Comparison of ENCODE assay signal across 1 cellular context in the genomic region with DNA sequence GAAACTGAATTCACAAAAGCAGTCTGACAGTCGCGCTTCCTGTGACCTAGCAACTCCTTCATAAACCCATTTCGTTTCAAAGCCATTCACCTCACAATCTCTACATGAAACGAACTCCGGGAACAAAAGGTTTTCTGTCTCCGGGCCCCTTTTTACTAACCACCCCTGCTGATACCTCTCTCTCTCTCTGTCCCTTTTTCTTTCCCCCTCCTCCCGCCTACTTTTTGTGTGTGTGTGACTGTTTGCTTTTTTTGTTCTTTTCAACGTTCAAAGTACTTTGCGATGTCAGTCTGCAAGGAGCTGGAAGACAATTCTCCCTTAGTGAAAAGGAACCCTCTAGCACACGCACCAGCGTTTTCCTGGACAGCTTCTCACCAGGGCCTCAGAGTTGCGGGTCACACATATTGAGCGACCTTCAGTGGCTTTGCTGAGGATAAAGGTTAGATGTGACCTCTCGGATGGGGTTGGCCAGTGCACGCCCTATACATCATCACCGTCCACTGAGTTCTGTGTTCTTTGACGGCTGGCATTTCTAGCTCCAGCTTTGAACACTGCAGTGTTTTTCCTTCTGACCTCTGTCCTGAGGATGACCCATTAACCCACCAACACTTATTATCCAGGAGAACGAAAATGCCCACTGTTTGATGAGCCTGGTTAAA.
TF ChIP-seq lines count a peak whose summit lies in the region.

No MANE protein-coding gene starts in this region.

TF ChIP-seq in HepG2, 621 proteins besides CTCF, POLR2A, EP300 and RAD21 (continued from another document and continues in another):
- TF ChIP-seq KIAA2018 (CRISPR knock-in tag; IDR thresholded peaks at IDR 0.05; ENCODE audit: borderline replicate concordance): no peak
- no peak for TF ChIP-seq ZKSCAN5 (CRISPR knock-in tag; IDR thresholded peaks at IDR 0.05)
- TF ChIP-seq NR2F2 (IDR thresholded peaks at IDR 0.05; ENCODE audit: borderline replicate concordance, low read depth): peak; percentile 92
- TF ChIP-seq ETV5 (CRISPR knock-in tag; IDR thresholded peaks at IDR 0.05; ENCODE audit: borderline replicate concordance): peak; percentile 62
- no peak for TF ChIP-seq FOXA1 (IDR thresholded peaks at IDR 0.05)
- peak; percentile 59 for TF ChIP-seq FOXA1 (CRISPR knock-in tag; IDR thresholded peaks at IDR 0.05)
- TF ChIP-seq ZNF282 (IDR thresholded peaks at IDR 0.05; ENCODE audit: partially characterized antibody): no peak
- peak; percentile 65; the same call in 1 of the 2 replicates for TF ChIP-seq FOXK1 (CRISPR knock-in tag; IDR thresholded peaks at IDR 0.05; ENCODE audit: borderline replicate concordance, low read depth)
- peak; percentile 75; the same call in 1 of the 2 replicates for TF ChIP-seq HOXD1 (CRISPR knock-in tag; IDR thresholded peaks at IDR 0.05)
- no peak for TF ChIP-seq HNRNPK (IDR thresholded peaks at IDR 0.05; ENCODE audit: low read depth, low read length, poor library complexity, severe bottlenecking)
- TF ChIP-seq FUBP1 (CRISPR knock-in tag; IDR thresholded peaks at IDR 0.05; ENCODE audit: borderline replicate concordance): no peak
- TF ChIP-seq MIXL1 (CRISPR knock-in tag; IDR thresholded peaks at IDR 0.05): peak; percentile 87
- TF ChIP-seq, protein P1, sequence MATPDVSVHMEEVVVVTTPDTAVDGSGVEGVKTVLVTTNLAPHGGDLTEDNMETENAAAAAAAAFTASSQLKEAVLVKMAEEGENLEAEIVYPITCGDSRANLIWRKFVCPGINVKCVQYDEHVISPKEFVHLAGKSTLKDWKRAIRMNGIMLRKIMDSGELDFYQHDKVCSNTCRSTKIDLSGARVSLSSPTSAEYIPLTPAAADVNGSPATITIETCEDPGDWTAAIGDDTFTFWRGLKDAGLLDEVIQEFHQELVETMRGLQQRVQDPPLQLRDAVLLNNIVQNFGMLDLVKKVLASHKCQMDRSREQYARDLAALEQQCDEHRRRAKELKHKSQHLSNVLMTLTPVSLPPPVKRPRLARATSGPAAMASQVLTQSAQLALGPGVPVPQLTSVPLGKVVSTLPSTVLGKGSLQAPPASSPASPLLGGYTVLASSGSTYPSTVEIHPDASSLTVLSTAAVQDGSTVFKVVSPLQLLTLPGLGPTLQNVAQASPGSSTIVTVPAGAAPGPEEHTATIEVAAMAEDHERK (CRISPR knock-in tag; IDR thresholded peaks at IDR 0.05; ENCODE audit: low read depth): no peak
- peak; percentile 25; the same call in 1 of the 2 replicates for TF ChIP-seq ZFP82 (CRISPR knock-in tag; IDR thresholded peaks at IDR 0.05; ENCODE audit: borderline replicate concordance)
- TF ChIP-seq PAWR (CRISPR knock-in tag; IDR thresholded peaks at IDR 0.05; ENCODE audit: borderline replicate concordance): no peak
- TF ChIP-seq ZNF720 (CRISPR knock-in tag; IDR thresholded peaks at IDR 0.05): no peak; the same call in 1 of the 2 replicates
- TF ChIP-seq SRSF1 (optimal IDR thresholded peaks at IDR 0.05; ENCODE audit: low read depth, low read length): no peak
- no peak for TF ChIP-seq FOXC1 (CRISPR knock-in tag; IDR thresholded peaks at IDR 0.05; ENCODE audit: borderline replicate concordance)
- TF ChIP-seq ZNF557 (CRISPR knock-in tag; IDR thresholded peaks at IDR 0.05): no peak
- TF ChIP-seq, protein P2, sequence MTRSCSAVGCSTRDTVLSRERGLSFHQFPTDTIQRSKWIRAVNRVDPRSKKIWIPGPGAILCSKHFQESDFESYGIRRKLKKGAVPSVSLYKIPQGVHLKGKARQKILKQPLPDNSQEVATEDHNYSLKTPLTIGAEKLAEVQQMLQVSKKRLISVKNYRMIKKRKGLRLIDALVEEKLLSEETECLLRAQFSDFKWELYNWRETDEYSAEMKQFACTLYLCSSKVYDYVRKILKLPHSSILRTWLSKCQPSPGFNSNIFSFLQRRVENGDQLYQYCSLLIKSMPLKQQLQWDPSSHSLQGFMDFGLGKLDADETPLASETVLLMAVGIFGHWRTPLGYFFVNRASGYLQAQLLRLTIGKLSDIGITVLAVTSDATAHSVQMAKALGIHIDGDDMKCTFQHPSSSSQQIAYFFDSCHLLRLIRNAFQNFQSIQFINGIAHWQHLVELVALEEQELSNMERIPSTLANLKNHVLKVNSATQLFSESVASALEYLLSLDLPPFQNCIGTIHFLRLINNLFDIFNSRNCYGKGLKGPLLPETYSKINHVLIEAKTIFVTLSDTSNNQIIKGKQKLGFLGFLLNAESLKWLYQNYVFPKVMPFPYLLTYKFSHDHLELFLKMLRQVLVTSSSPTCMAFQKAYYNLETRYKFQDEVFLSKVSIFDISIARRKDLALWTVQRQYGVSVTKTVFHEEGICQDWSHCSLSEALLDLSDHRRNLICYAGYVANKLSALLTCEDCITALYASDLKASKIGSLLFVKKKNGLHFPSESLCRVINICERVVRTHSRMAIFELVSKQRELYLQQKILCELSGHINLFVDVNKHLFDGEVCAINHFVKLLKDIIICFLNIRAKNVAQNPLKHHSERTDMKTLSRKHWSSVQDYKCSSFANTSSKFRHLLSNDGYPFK (CRISPR knock-in tag; IDR thresholded peaks at IDR 0.05; ENCODE audit: borderline replicate concordance): no peak
- no peak for TF ChIP-seq ZNF569 (CRISPR knock-in tag; IDR thresholded peaks at IDR 0.05; ENCODE audit: borderline replicate concordance)
- 0 out of 2 replicates have a peak, but pooled peaks have one; percentile 43 for TF ChIP-seq ZNF800 (CRISPR knock-in tag; IDR thresholded peaks at IDR 0.05)
- TF ChIP-seq FIP1L1 (IDR thresholded peaks at IDR 0.05; ENCODE audit: borderline replicate concordance, insufficient read depth, low read depth, low read length): no peak
- no peak for TF ChIP-seq SOX6 (IDR thresholded peaks at IDR 0.05)
- peak; percentile 76 for TF ChIP-seq SOX6 (CRISPR knock-in tag; IDR thresholded peaks at IDR 0.05)
- no peak for TF ChIP-seq SIN3B (IDR thresholded peaks at IDR 0.05; ENCODE audit: low read length)
- TF ChIP-seq TEAD3 (CRISPR knock-in tag; optimal IDR thresholded peaks at IDR 0.05; ENCODE audit: borderline replicate concordance): peak; percentile 60
- no peak for TF ChIP-seq ZNF20 (CRISPR knock-in tag; IDR thresholded peaks at IDR 0.05)
- no peak for TF ChIP-seq MBD4 (IDR thresholded peaks at IDR 0.05; ENCODE audit: borderline replicate concordance, low read length)
- TF ChIP-seq NCOR1 (IDR thresholded peaks at IDR 0.05; ENCODE audit: borderline replicate concordance, low read length): peak; percentile 89; the same call in 1 of the 2 replicates
- TF ChIP-seq ZNF672 (CRISPR knock-in tag; IDR thresholded peaks at IDR 0.05): no peak
- peak; percentile 73; the same call in 1 of the 2 replicates for TF ChIP-seq IKZF5 (CRISPR knock-in tag; IDR thresholded peaks at IDR 0.05)
- TF ChIP-seq SMAD3 (CRISPR knock-in tag; IDR thresholded peaks at IDR 0.05): peak; percentile 50
- no peak for TF ChIP-seq MTF1 (CRISPR knock-in tag; IDR thresholded peaks at IDR 0.05)
- no peak for TF ChIP-seq SUZ12 (IDR thresholded peaks at IDR 0.05; ENCODE audit: low read depth, low read length)
- TF ChIP-seq CHD2 (IDR thresholded peaks at IDR 0.05; ENCODE audit: low read depth, low read length): no peak
- peak; percentile 10 for TF ChIP-seq YY1 (IDR thresholded peaks at IDR 0.05; ENCODE audit: insufficient read depth, insufficient replicate concordance, low read depth, low read length)
- TF ChIP-seq HIVEP1 (CRISPR knock-in tag; IDR thresholded peaks at IDR 0.05): 0 out of 2 replicates have a peak, but pooled peaks have one; percentile 17
- TF ChIP-seq MYNN (CRISPR knock-in tag; IDR thresholded peaks at IDR 0.05; ENCODE audit: low read depth): 0 out of 2 replicates have a peak, but pooled peaks have one; percentile 38
- TF ChIP-seq ETS1 (CRISPR knock-in tag; IDR thresholded peaks at IDR 0.05): no peak
- TF ChIP-seq PHF8 (CRISPR knock-in tag; IDR thresholded peaks at IDR 0.05): peak; percentile 25
